8 cellular contexts compared by ENCODE assay signal in genomic region chr4:118591339-118592046, GRCh38.
DNase-seq lines count a peak whose midpoint lies in the region; ATAC-seq, FAIRE-seq and TF ChIP-seq lines count a peak whose summit lies in the region.
"Not testable (repeated sequence)": the region's sequence is repeated elsewhere in the genome, so short reads cannot be mapped to it uniquely, and the experiment has no call there.

No MANE protein-coding gene starts in this region.

- H3K27me3 ChIP-seq in astrocyte (ENCODE audit: insufficient read depth, low read length) = not testable (repeated sequence)

- not testable (repeated sequence) for H3K36me3 ChIP-seq in astrocyte (ENCODE audit: insufficient read depth, low read length)

- H3K4me3 ChIP-seq in astrocyte (ENCODE audit: insufficient read depth, low read depth, low read length) = peak overlapping the region; percentile 67

- H3K4me3 Mint-ChIP-seq in astrocyte (ENCODE audit: unreplicated experiment) (peak overlapping the region; percentile 90), type B pancreatic cell (peak overlapping the region; percentile 99)

- ATAC-seq in HG02798 (IDR thresholded peaks at IDR 0.05; ENCODE audit: poor library complexity, unreplicated experiment) (peak; percentile 99), left ventricle myocardium superior (peak; percentile 98)

- not testable (repeated sequence) for H3K79me2 ChIP-seq in astrocyte (ENCODE audit: insufficient read depth, low read length)

- in situ Hi-C loops in GM13976 (cut with MboI; ENCODE audit: low sequenced_read_pairs, unreplicated experiment) = not testable (repeated sequence)

- H4K20me1 ChIP-seq in astrocyte (ENCODE audit: insufficient read depth, low read length) = not testable (repeated sequence)

- H3K36me3 Mint-ChIP-seq in astrocyte (ENCODE audit: low read depth, unreplicated experiment); type B pancreatic cell: not testable (repeated sequence)

- peak overlapping the region; percentile 61 for H2AFZ ChIP-seq in astrocyte (ENCODE audit: low read depth, low read length)

- not testable (repeated sequence) for H3K4me1 ChIP-seq in astrocyte (ENCODE audit: insufficient read depth, low read length)

- intact Hi-C loops in left ventricle myocardium superior (cut with micrococcal nuclease); posterior vena cava (cut with DNase I): not testable (repeated sequence)

- H3K27me3 Mint-ChIP-seq in astrocyte (ENCODE audit: low read depth, unreplicated experiment) = not testable (repeated sequence)
- H3K27me3 Mint-ChIP-seq in type B pancreatic cell = peaks cover 15% of the 10 kb centered on the region

- DNase-seq in GM13976 (ENCODE audit: low spot score) (peak; percentile 82), NCI-H1417 (lab: John Stamatoyannopoulos, UW) (peak; percentile 71 to 96 (median 94)), T-helper 9 cell (peak; percentile 94), astrocyte (ENCODE audit: low read depth) (peak; percentile 87), left ventricle myocardium superior (peak; percentile 95), posterior vena cava (ENCODE audit: low spot score) (peak; percentile 98), type B pancreatic cell (ENCODE audit: extremely low spot score, unreplicated experiment) (peak; percentile 97)

- not testable (repeated sequence) for FAIRE-seq in astrocyte (lab: Jason Lieb, UNC)

- H3K9me3 ChIP-seq in astrocyte (ENCODE audit: insufficient read depth, low read depth, low read length) = not testable (repeated sequence)

- not testable (repeated sequence) for H3K4me1 Mint-ChIP-seq in astrocyte (ENCODE audit: low read depth, unreplicated experiment); type B pancreatic cell (ENCODE audit: unreplicated experiment)

- TF ChIP-seq CTCF in GM13976 (IDR thresholded peaks at IDR 0.05; ENCODE audit: borderline replicate concordance, control extremely low read depth, extremely low read depth, insufficient read depth, missing control alignments); astrocyte (IDR thresholded peaks at IDR 0.05; ENCODE audit: insufficient read depth, low read depth, low read length): not testable (repeated sequence)
- TF ChIP-seq CTCF in type B pancreatic cell (conservative IDR thresholded peaks at IDR 0.05) = peak; percentile 60

- not testable (repeated sequence) for H3K9me3 Mint-ChIP-seq in astrocyte (ENCODE audit: unreplicated experiment); type B pancreatic cell

- H3K27ac ChIP-seq in astrocyte (ENCODE audit: low read depth, low read length) = peak overlapping the region; percentile 66

- peak overlapping the region; percentile 68 for H3K4me2 ChIP-seq in astrocyte (ENCODE audit: low read length)

- H3K27ac Mint-ChIP-seq in astrocyte (ENCODE audit: unreplicated experiment) (peak overlapping the region; percentile 98), type B pancreatic cell (peak overlapping the region; percentile 100)

- peak overlapping the region; percentile 89 for H3K9ac ChIP-seq in astrocyte (ENCODE audit: low read length)

Comparison
In these comparisons a context has a peak if more than half of its experiments do, and no peak if none do; other contexts are left out.
1. Peak in every context shown above with its lines: DNase-seq, ATAC-seq, H3K4me3 ChIP-seq and H3K27ac ChIP-seq.